In the genomic region with DNA sequence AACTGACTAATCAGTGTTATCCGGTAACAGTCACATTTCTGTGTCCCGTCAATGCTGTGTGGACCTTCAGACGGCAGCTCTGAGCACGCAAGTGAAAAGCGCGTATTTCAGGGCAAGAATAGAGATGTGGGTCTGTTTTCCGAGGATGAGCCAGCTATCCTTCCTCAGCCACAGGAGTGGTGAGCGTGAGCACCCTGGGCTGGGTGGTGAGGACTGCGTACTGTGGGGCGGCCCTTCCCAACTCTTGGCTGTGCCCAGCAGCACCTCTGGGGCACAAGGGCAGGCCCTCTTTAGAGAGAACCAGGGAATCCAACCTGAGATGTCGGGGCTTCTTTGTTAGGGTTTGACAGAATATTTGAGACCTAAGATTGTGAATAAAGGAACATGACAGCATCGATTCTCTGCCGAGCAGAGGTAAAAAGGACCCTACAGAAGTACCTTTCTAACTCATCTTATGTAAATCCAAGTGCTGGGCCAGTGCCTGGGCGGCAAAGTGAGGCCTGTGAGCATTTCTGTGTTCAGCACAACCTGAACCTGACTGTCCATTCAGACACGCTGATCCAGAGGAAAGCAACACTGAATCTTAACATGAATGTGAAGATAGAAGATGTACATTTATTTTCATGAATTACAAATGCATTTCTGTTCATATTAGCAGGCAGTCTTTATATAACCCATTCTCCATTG, we compare ENCODE assay signal across 17 cellular contexts. TPM values are rescaled to one million over a fixed set of nuclear protein-coding genes. Genes with fewer than 3 reads are reported as not detected.
DNase-seq lines count a peak whose midpoint lies in the region; ATAC-seq, FAIRE-seq and TF ChIP-seq lines count a peak whose summit lies in the region.
"Had no signal": no experiment of that assay in that cellular context is flagged by ENCODE, and none has a peak within 500 bp of the region (broad histone marks: within the 10 kb centered on the region; RNA-seq: fewer than 3 reads in every experiment).

No MANE protein-coding gene starts in this region.

- peaks cover 44% of the 10 kb centered on the region for H3K4me1 ChIP-seq in CD8-positive, alpha-beta T cell (ENCODE audit: insufficient read depth, low read length)
- H3K4me1 ChIP-seq in H9 (ENCODE audit: insufficient read depth, low read length), result 0 out of 2 replicates have a peak, but pooled peaks cover 2% of the 10 kb centered on the region
- peaks cover 0 to 2% of the 10 kb centered on the region in 2 donors for H3K4me1 ChIP-seq in kidney (ENCODE audit: control insufficient read depth in 1 of 2, insufficient read depth in 1 of 2, low read depth in 1 of 2, low read length in 2 of 2)
- H3K4me1 ChIP-seq: colonic mucosa had no signal

- H2BK15ac ChIP-seq in H9 (ENCODE audit: low read depth, low read length), result no peak overlapping the region

- intact Hi-C loops in CD8-positive, alpha-beta T cell (cut with DNase I, micrococcal nuclease), result loop anchor here in 1 of 2 experiments (10.0 kb wide), 1 partner anchor 53 kb away; no protein-coding TSS in a partner anchor
- intact Hi-C loops in kidney (cut with DNase I), result no loop called here

- no peak overlapping the region for H3K4me2 ChIP-seq in H9 (ENCODE audit: insufficient read depth, insufficient read length, low read length)

- H3K79me1 ChIP-seq in H9 (ENCODE audit: insufficient read depth, low read depth, low read length, poor library complexity, severe bottlenecking), result no peaks in the 10 kb centered on the region

- H3K4ac ChIP-seq in H9 (ENCODE audit: low read depth, low read length), result no peak overlapping the region

- H4K5ac ChIP-seq in H9 (ENCODE audit: insufficient read length, low read depth, low read length), result no peak overlapping the region

- H3K36me3 ChIP-seq in CD8-positive, alpha-beta T cell (ENCODE audit: insufficient read depth, low read length), result peaks cover 18% of the 10 kb centered on the region
- peaks cover 44 to 45% of the 10 kb centered on the region in 2 donors for H3K36me3 ChIP-seq in kidney (ENCODE audit: control insufficient read depth in 1 of 2, insufficient read depth in 2 of 2, low read length in 2 of 2)

- ATAC-seq in CD8-positive, alpha-beta T cell, result no peak
- no peak for ATAC-seq in activated naive CD8-positive, alpha-beta T cell treated with anti-CD3 and anti-CD28 coated beads, Interleukin-2, amount 50 U/mL, for 24 hours
- no peak for ATAC-seq in natural killer cell treated with Interleukin-12 subunit alpha and Interleukin-12 subunit beta and Interleukin-15 and Interleukin-18, amount 100 ng/mL, for 72 hours
- ATAC-seq in GM21717 (IDR thresholded peaks at IDR 0.05; ENCODE audit: unreplicated experiment), result no peak
- no peak for ATAC-seq in GM19397 (IDR thresholded peaks at IDR 0.05; ENCODE audit: unreplicated experiment)
- ATAC-seq: left lung had no signal

- WGBS in H9 (ENCODE audit: extremely low coverage, insufficient read length, low lambda C conversion rate), result no CpG with 5 or more reads among the region's 15 CpGs

- POLR2A ChIA-PET in CD8-positive, alpha-beta T cell (lab: Charles Lee), result interaction anchor here (1.0 kb wide), 1 partner anchor 139 kb away, joined by 3 read pairs; no protein-coding TSS in a partner anchor

- H3K27me3 ChIP-seq in CD8-positive, alpha-beta T cell (ENCODE audit: insufficient read depth, low read length), result no peaks in the 10 kb centered on the region
- H3K27me3 ChIP-seq in H9 (ENCODE audit: insufficient read depth, low read length), result no peaks in the 10 kb centered on the region
- H3K27me3 ChIP-seq: colonic mucosa, left lung had no signal

- H3K23ac ChIP-seq in H9 (ENCODE audit: insufficient read length, low read depth, low read length), result no peak overlapping the region

- H2AFZ ChIP-seq in H9 (ENCODE audit: low read length), result no peak overlapping the region

- peaks cover 91% of the 10 kb centered on the region for H3K36me3 Mint-ChIP-seq in CD8-positive, alpha-beta T cell
- H3K36me3 Mint-ChIP-seq in H9 (ENCODE audit: insufficient read depth in 1 of 3, low read depth in 3 of 3), result peaks cover 19 to 72% (median 63%) of the 10 kb centered on the region in 3 experiments; a peak in 6 of 7 replicates
- peaks cover 74% of the 10 kb centered on the region for H3K36me3 Mint-ChIP-seq in activated naive CD8-positive, alpha-beta T cell treated with anti-CD3 and anti-CD28 coated beads, Interleukin-2, amount 50 U/mL, for 24 hours (ENCODE audit: low read depth)
- H3K36me3 Mint-ChIP-seq in natural killer cell treated with Interleukin-12 subunit alpha and Interleukin-12 subunit beta and Interleukin-15 and Interleukin-18, amount 100 ng/mL, for 72 hours, result peaks cover 18% of the 10 kb centered on the region

- H3K14ac ChIP-seq in H9 (ENCODE audit: insufficient read depth, low read length), result no peak overlapping the region

- H2BK5ac ChIP-seq in H9 (ENCODE audit: insufficient read length, low read length), result no peak overlapping the region

- no peak overlapping the region for H3K9ac ChIP-seq in H9 (ENCODE audit: extremely low read depth, insufficient read length, low read length)
- H3K9ac ChIP-seq in kidney (ENCODE audit: low read length in 2 of 2), result no peak overlapping the region

- DNase-seq in CD8-positive, alpha-beta T cell, result no peak
- DNase-seq in H9 (no peak), GM13976 (ENCODE audit: low spot score) (no peak), kidney (no peak)
- DNase-seq in activated naive CD8-positive, alpha-beta T cell treated with anti-CD3 and anti-CD28 coated beads, Interleukin-2, amount 50 U/mL, for 24 hours, result no peak
- DNase-seq in natural killer cell treated with Interleukin-12 subunit alpha and Interleukin-12 subunit beta and Interleukin-15 and Interleukin-18, amount 100 ng/mL, for 72 hours (ENCODE audit: low spot score), result no peak
- DNase-seq: colonic mucosa, DMS79, left lung, midbrain, NCI-H1048, NCI-H526 had no signal

- no peaks in the 10 kb centered on the region for H3K79me2 ChIP-seq in H9 (ENCODE audit: insufficient read depth, low read length)

- no peak overlapping the region for H3K18ac ChIP-seq in H9 (ENCODE audit: insufficient read length, low read depth, low read length)

- no peaks in the 10 kb centered on the region for H3K27me3 Mint-ChIP-seq in CD8-positive, alpha-beta T cell (ENCODE audit: low read depth)
- H3K27me3 Mint-ChIP-seq in H9 (ENCODE audit: low read depth), result no peaks in the 10 kb centered on the region
- no peaks in the 10 kb centered on the region for H3K27me3 Mint-ChIP-seq in activated naive CD8-positive, alpha-beta T cell treated with anti-CD3 and anti-CD28 coated beads, Interleukin-2, amount 50 U/mL, for 24 hours
- H3K27me3 Mint-ChIP-seq in natural killer cell treated with Interleukin-12 subunit alpha and Interleukin-12 subunit beta and Interleukin-15 and Interleukin-18, amount 100 ng/mL, for 72 hours, result no peaks in the 10 kb centered on the region

- H3T11ph ChIP-seq in H9 (ENCODE audit: low read length), result no peak overlapping the region

- no peak overlapping the region for H3K4me3 Mint-ChIP-seq in CD8-positive, alpha-beta T cell
- H3K4me3 Mint-ChIP-seq in H9, result no peak overlapping the region
- H3K4me3 Mint-ChIP-seq in activated naive CD8-positive, alpha-beta T cell treated with anti-CD3 and anti-CD28 coated beads, Interleukin-2, amount 50 U/mL, for 24 hours, result no peak overlapping the region
- H3K4me3 Mint-ChIP-seq in natural killer cell treated with Interleukin-12 subunit alpha and Interleukin-12 subunit beta and Interleukin-15 and Interleukin-18, amount 100 ng/mL, for 72 hours, result peak overlapping the region; percentile 78
- H3K4me3 Mint-ChIP-seq: activated naive CD4-positive, alpha-beta T cell treated with anti-CD3 and anti-CD28 coated beads for 36 hours had no signal

- no peak overlapping the region for H2AK5ac ChIP-seq in H9 (ENCODE audit: insufficient read length, low read length)

- in situ Hi-C loops in GM13976 (cut with MboI; ENCODE audit: low sequenced_read_pairs, unreplicated experiment), result no loop called here

- no peak overlapping the region for H3K27ac ChIP-seq in CD8-positive, alpha-beta T cell (ENCODE audit: low read depth, low read length)
- H3K27ac ChIP-seq in H9 (ENCODE audit: insufficient read length, low read depth, low read length) (no peak overlapping the region), kidney (ENCODE audit: low read depth in 2 of 2, low read length in 2 of 2) (no peak overlapping the region)
- H3K27ac ChIP-seq: colonic mucosa, left lung had no signal

- CTCF ChIA-PET in CD8-positive, alpha-beta T cell (lab: Charles Lee), result interaction anchor here (1.2 to 1.8 kb wide), 3 partner anchors 110 to 191 kb away, joined by 3 to 7 read pairs (median 3); a partner anchor contains a TSS

- no peak overlapping the region for H3K56ac ChIP-seq in H9 (ENCODE audit: insufficient read length, low read depth, low read length)

- no peaks in the 10 kb centered on the region for H3K23me2 ChIP-seq in H9 (ENCODE audit: insufficient read length, low read depth, low read length, poor library complexity, severe bottlenecking)

- H3K4me1 Mint-ChIP-seq in CD8-positive, alpha-beta T cell (ENCODE audit: low read depth), result peaks cover 65% of the 10 kb centered on the region
- peaks cover 0 to 2% of the 10 kb centered on the region in 2 experiments; a peak in 1 of 4 replicates for H3K4me1 Mint-ChIP-seq in H9
- peaks cover 66% of the 10 kb centered on the region for H3K4me1 Mint-ChIP-seq in activated naive CD8-positive, alpha-beta T cell treated with anti-CD3 and anti-CD28 coated beads, Interleukin-2, amount 50 U/mL, for 24 hours
- peaks cover 86 to 90% of the 10 kb centered on the region in 2 donors for H3K4me1 Mint-ChIP-seq in natural killer cell treated with Interleukin-12 subunit alpha and Interleukin-12 subunit beta and Interleukin-15 and Interleukin-18, amount 100 ng/mL, for 72 hours (ENCODE audit: low read depth in 2 of 2)

- H3K9me3 Mint-ChIP-seq in CD8-positive, alpha-beta T cell, result no peaks in the 10 kb centered on the region
- no peaks in the 10 kb centered on the region for H3K9me3 Mint-ChIP-seq in H9
- no peaks in the 10 kb centered on the region for H3K9me3 Mint-ChIP-seq in activated naive CD8-positive, alpha-beta T cell treated with anti-CD3 and anti-CD28 coated beads, Interleukin-2, amount 50 U/mL, for 24 hours
- no peaks in the 10 kb centered on the region for H3K9me3 Mint-ChIP-seq in natural killer cell treated with Interleukin-12 subunit alpha and Interleukin-12 subunit beta and Interleukin-15 and Interleukin-18, amount 100 ng/mL, for 72 hours
- H3K9me3 Mint-ChIP-seq: activated naive CD4-positive, alpha-beta T cell treated with anti-CD3 and anti-CD28 coated beads for 36 hours had no signal

- H4K8ac ChIP-seq in H9 (replicated peaks; ENCODE audit: insufficient read length, low read depth, low read length), result no peak overlapping the region

- H4K20me1 ChIP-seq in H9 (ENCODE audit: control insufficient read depth, insufficient read depth, insufficient read length), result no peaks in the 10 kb centered on the region

- no peaks in the 10 kb centered on the region for H3K9me3 ChIP-seq in CD8-positive, alpha-beta T cell (ENCODE audit: low read length)
- no peaks in the 10 kb centered on the region for H3K9me3 ChIP-seq in H9 (ENCODE audit: control insufficient read depth, low read depth, low read length)
- H3K9me3 ChIP-seq in kidney (ENCODE audit: control insufficient read depth in 1 of 2, low read length in 2 of 2), result no peaks in the 10 kb centered on the region
- H3K9me3 ChIP-seq: colonic mucosa, left lung had no signal

- H2BK12ac ChIP-seq in H9 (ENCODE audit: insufficient read length, low read depth, low read length), result no peak overlapping the region

- FAIRE-seq in kidney (lab: Jason Lieb, UNC), result no peak
- FAIRE-seq: H1, small intestine had no signal

- H2BK20ac ChIP-seq in H9 (ENCODE audit: low read depth, low read length, poor library complexity, severe bottlenecking), result no peak overlapping the region

- H2BK120ac ChIP-seq in H9 (ENCODE audit: low read depth, low read length, poor library complexity, severe bottlenecking), result no peak overlapping the region

- no peak overlapping the region for H3K4me3 ChIP-seq in CD8-positive, alpha-beta T cell (ENCODE audit: low read depth, low read length)
- H3K4me3 ChIP-seq in kidney (ENCODE audit: low read length in 2 of 2), result no peak overlapping the region
- H3K4me3 ChIP-seq: colonic mucosa, left lung had no signal

- peak overlapping the region; percentile 27 for H3K27ac Mint-ChIP-seq in CD8-positive, alpha-beta T cell
- H3K27ac Mint-ChIP-seq in H9, result peak overlapping the region in 2 of 3 experiments; percentile 52 to 54; a peak in 2 of 7 replicates
- peak overlapping the region; percentile 52 for H3K27ac Mint-ChIP-seq in activated naive CD8-positive, alpha-beta T cell treated with anti-CD3 and anti-CD28 coated beads, Interleukin-2, amount 50 U/mL, for 24 hours
- H3K27ac Mint-ChIP-seq in natural killer cell treated with Interleukin-12 subunit alpha and Interleukin-12 subunit beta and Interleukin-15 and Interleukin-18, amount 100 ng/mL, for 72 hours, result peak overlapping the region; percentile 90 to 93

- TF ChIP-seq CTCF in CD8-positive, alpha-beta T cell (IDR thresholded peaks at IDR 0.05), result no peak
- TF ChIP-seq CTCF in H9 (conservative IDR thresholded peaks at IDR 0.05) (no peak), GM13976 (IDR thresholded peaks at IDR 0.05; ENCODE audit: borderline replicate concordance, control extremely low read depth, extremely low read depth, insufficient read depth, missing control alignments) (no peak), kidney (IDR thresholded peaks at IDR 0.05; ENCODE audit: borderline replicate concordance, extremely low read depth, insufficient read depth) (no peak)

- H4K91ac ChIP-seq in H9 (ENCODE audit: insufficient read length, low read depth, low read length), result no peak overlapping the region

RNA-seq across cellular contexts. Expression of a gene that starts 26.5 kb away (rescaled TPM):
- 1 to 10 TPM; 3.2 to 3.3 TPM for total RNA-seq in CD8-positive, alpha-beta T cell
- 5.4 and 8.1 TPM in 2 replicates for total RNA-seq in H9 (2021)
- total RNA-seq in natural killer cell treated with Interleukin-12 subunit alpha and Interleukin-12 subunit beta and Interleukin-15 and Interleukin-18, amount 100 ng/mL, for 72 hours, result 10 to 100 TPM; 14.2 to 19.0 TPM
- 6.1 TPM for total RNA-seq in kidney
- 2.2 TPM for polyA plus RNA-seq in kidney (ENCODE audit: insufficient read depth, low read depth, low replicate concordance)

Comparison
In these comparisons a context has a peak if more than half of its experiments do, and no peak if none do; other contexts are left out.
1. H3K27ac Mint-ChIP-seq: peak in every context shown above with its lines; median percentile 92 in natural killer cell treated with Interleukin-12 subunit alpha and Interleukin-12 subunit beta and Interleukin-15 and Interleukin-18, amount 100 ng/mL, for 72 hours; 53 in H9; 52 in activated naive CD8-positive, alpha-beta T cell treated with anti-CD3 and anti-CD28 coated beads, Interleukin-2, amount 50 U/mL, for 24 hours; 27 in CD8-positive, alpha-beta T cell.